In the genomic region with DNA sequence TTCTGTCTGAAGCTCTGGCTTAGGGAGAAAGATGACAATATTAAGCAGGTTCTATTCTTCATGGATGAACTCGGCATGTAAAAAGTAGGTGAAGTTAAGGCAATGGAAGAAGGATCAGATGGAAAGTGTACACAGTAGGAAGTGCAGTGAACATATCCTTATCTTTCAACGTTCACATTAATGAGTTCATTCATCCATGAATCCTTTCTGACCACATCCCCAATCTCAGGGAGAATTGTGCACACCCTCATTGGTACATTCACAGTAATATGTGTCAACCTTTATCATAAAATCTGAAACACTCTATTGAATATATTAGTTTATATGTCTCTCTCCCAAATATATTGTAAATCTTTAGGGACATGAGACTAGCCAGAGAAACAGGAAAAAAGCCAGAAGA, we compare ENCODE assay signal across 20 cellular contexts.
"Had no signal": no experiment of that assay in that cellular context is flagged by ENCODE, and none has a peak within 500 bp of the region (broad histone marks: within the 10 kb centered on the region; RNA-seq: fewer than 3 reads in every experiment).

No MANE protein-coding gene starts in this region.

- H3K27me3 Mint-ChIP-seq: activated CD4-positive, alpha-beta memory T cell treated with anti-CD3 and anti-CD28 coated beads for 36 hours; activated CD4-positive, alpha-beta T cell treated with anti-CD3 and anti-CD28 coated beads for 36 hours; activated naive CD8-positive, alpha-beta T cell treated with anti-CD3 and anti-CD28 coated beads, Interleukin-2, amount 10 ng/mL, durations not matched to agents 7 days and 5 days; central memory CD8-positive, alpha-beta T cell; naive thymus-derived CD4-positive, alpha-beta T cell; stimulated activated naive CD8-positive, alpha-beta T cell treated with anti-CD3 and anti-CD28 coated beads, Interleukin-15, amount 100 ng/mL, for 72 hours had no signal

- H3K27ac Mint-ChIP-seq: activated CD4-positive, alpha-beta memory T cell treated with anti-CD3 and anti-CD28 coated beads for 36 hours; activated CD4-positive, alpha-beta T cell treated with anti-CD3 and anti-CD28 coated beads for 36 hours; activated naive CD8-positive, alpha-beta T cell treated with anti-CD3 and anti-CD28 coated beads, Interleukin-2, amount 10 ng/mL, durations not matched to agents 7 days and 5 days; activated T-helper 1 cell treated with anti-CD3 and anti-CD28 coated beads, Interleukin-12 subunit alpha, Interleukin-12 subunit beta, Interleukin-2, Interleukin-4 antibody, amounts not matched to agents 30 ng/mL and 10 ng/mL and 1 ng/mL, durations not matched to agents 14 hours and 24 hours and 36 hours; stimulated activated naive CD8-positive, alpha-beta T cell treated with anti-CD3 and anti-CD28 coated beads, Interleukin-15, amount 100 ng/mL, for 72 hours; WTC11 had no signal

- H3K36me3 Mint-ChIP-seq: WTC11 had no signal

- H3K4me3 Mint-ChIP-seq: activated CD4-positive, alpha-beta memory T cell treated with anti-CD3 and anti-CD28 coated beads for 36 hours; activated CD4-positive, alpha-beta T cell treated with anti-CD3 and anti-CD28 coated beads for 36 hours; activated naive CD8-positive, alpha-beta T cell treated with anti-CD3 and anti-CD28 coated beads, Interleukin-2, amount 10 ng/mL, durations not matched to agents 7 days and 5 days; activated T-helper 1 cell treated with anti-CD3 and anti-CD28 coated beads, Interleukin-12 subunit alpha, Interleukin-12 subunit beta, Interleukin-2, Interleukin-4 antibody, amounts not matched to agents 30 ng/mL and 10 ng/mL and 1 ng/mL, durations not matched to agents 14 hours and 24 hours and 36 hours; central memory CD8-positive, alpha-beta T cell; stimulated activated naive CD8-positive, alpha-beta T cell treated with anti-CD3 and anti-CD28 coated beads, Interleukin-15, amount 100 ng/mL, for 72 hours; WTC11 had no signal

- ATAC-seq: activated CD4-positive, alpha-beta T cell treated with anti-CD3 and anti-CD28 coated beads for 36 hours; naive thymus-derived CD4-positive, alpha-beta T cell; right cardiac atrium; stimulated activated naive CD8-positive, alpha-beta T cell treated with anti-CD3 and anti-CD28 coated beads, Interleukin-15, amount 100 ng/mL, for 72 hours; WTC11 had no signal

- H3K27me3 ChIP-seq: suprapubic skin, vagina had no signal

- H3K9me3 ChIP-seq: prostate gland, suprapubic skin, vagina had no signal

- H3K4me1 ChIP-seq: prostate gland had no signal

- H3K36me3 ChIP-seq: prostate gland, suprapubic skin, vagina had no signal

- H3K4me2 ChIP-seq: smooth muscle cell had no signal

- H3K27ac ChIP-seq: coronary artery, prostate gland, suprapubic skin, vagina had no signal

- H3K9me3 Mint-ChIP-seq: central memory CD8-positive, alpha-beta T cell had no signal

- H3K4me3 ChIP-seq: coronary artery, prostate gland, smooth muscle cell, suprapubic skin, vagina had no signal

- DNase-seq: activated CD4-positive, alpha-beta memory T cell treated with anti-CD3 and anti-CD28 coated beads for 36 hours; activated CD4-positive, alpha-beta T cell treated with anti-CD3 and anti-CD28 coated beads for 36 hours; activated naive CD8-positive, alpha-beta T cell treated with anti-CD3 and anti-CD28 coated beads, Interleukin-2, amount 10 ng/mL, durations not matched to agents 7 days and 5 days; activated T-cell treated with anti-CD3 and anti-CD28 coated beads for 4 hours; foreskin melanocyte; head of caudate nucleus; mesendoderm; naive thymus-derived CD4-positive, alpha-beta T cell; right cardiac atrium; stimulated activated CD4-positive, alpha-beta T cell treated with anti-CD3 and anti-CD28 coated beads, Interleukin-4, amount 100 ng/mL, for 1 hour; stimulated activated naive CD8-positive, alpha-beta T cell treated with anti-CD3 and anti-CD28 coated beads, Interleukin-15, amount 100 ng/mL, for 72 hours; trophoblast cell had no signal
